ENCODE assay signal across 9 cellular contexts in the genomic region with DNA sequence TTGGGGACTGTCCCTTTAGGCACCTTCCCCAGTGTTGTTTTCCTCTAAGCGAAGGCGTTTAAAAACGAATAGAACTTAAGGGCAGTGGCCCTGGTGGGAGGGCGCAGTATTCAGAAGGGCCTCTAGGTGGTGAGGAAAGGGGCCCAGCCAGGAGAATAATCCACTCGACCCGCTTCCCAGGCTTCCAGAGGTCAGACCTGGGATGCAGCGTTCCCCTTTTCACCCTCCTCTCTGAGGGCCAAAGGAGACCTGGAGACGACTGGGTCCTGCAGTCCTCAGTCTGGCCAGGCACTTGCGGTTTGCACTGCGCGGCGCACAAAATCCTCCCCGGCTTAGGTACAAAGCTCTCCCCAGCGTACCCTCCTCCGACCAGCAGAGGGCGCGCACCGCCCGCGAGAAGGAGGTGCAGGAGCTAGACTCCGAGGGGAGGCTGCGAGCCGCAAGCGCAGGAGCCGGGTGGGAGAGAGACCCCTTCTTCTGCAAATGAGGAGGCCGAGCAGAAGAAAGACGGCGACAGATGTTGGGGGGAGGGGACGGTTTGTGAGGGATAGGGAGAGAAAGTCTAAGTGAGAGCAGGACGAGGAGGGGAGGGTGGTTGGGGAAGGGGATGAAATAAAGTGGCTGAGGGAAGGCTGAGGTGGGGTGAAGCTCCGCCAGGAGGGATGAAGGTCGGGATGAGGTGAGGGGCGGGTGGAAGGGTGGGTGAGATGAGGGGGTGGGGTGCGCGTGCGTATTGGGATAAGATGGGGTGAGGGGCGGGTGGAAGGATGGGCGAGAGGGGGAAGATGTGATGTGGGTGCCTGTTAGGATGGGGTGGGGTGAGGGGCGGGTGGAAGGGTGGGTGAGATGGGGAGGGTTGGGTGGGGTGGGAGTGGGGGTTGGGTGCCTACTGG. TPM values are rescaled to one million over a fixed set of nuclear protein-coding genes. Genes with fewer than 3 reads are reported as not detected.
DNase-seq lines count a peak whose midpoint lies in the region; ATAC-seq, FAIRE-seq and TF ChIP-seq lines count a peak whose summit lies in the region.
"Had no signal": no experiment of that assay in that cellular context is flagged by ENCODE, and none has a peak within 500 bp of the region (broad histone marks: within the 10 kb centered on the region; RNA-seq: fewer than 3 reads in every experiment).

No MANE protein-coding gene starts in this region.

- no peaks in the 10 kb centered on the region for H3K9me3 ChIP-seq in DOHH2 (ENCODE audit: control insufficient read depth, insufficient read depth, low read length)
- no peaks in the 10 kb centered on the region for H3K9me3 ChIP-seq in Karpas-422 (ENCODE audit: low read length)
- no peaks in the 10 kb centered on the region for H3K9me3 ChIP-seq in stomach

- peak overlapping the region; percentile 79 for H3K27ac Mint-ChIP-seq in activated T-helper 1 cell treated with anti-CD3 and anti-CD28 coated beads, Interleukin-12 subunit alpha, Interleukin-12 subunit beta, Interleukin-2, Interleukin-4 antibody, amounts not matched to agents 30 ng/mL and 10 ng/mL and 1 ng/mL, durations not matched to agents 14 hours and 24 hours and 36 hours
- no peak overlapping the region for H3K27ac Mint-ChIP-seq in neural crest cell (ENCODE audit: unreplicated experiment)

- no peak for FAIRE-seq in RCC 7860 (lab: Jason Lieb, UNC)

- H3K4me1 ChIP-seq in DOHH2 (ENCODE audit: control insufficient read depth, low read length) (peaks cover 22% of the 10 kb centered on the region), Karpas-422 (ENCODE audit: low read length) (peaks cover 9% of the 10 kb centered on the region), stomach (peaks cover 35 to 54% (median 46%) of the 10 kb centered on the region in 4 donors)

- H3K4me3 ChIP-seq in DOHH2 (ENCODE audit: low read length): peak overlapping the region; percentile 66
- H3K4me3 ChIP-seq in Karpas-422 (ENCODE audit: low read length): peak overlapping the region; percentile 57; the same call in 1 of the 2 replicates
- peak overlapping the region in 3 of 4 donors; percentile 19 to 47 (median 24) for H3K4me3 ChIP-seq in stomach

- H3K4me1 Mint-ChIP-seq in activated T-helper 1 cell treated with anti-CD3 and anti-CD28 coated beads, Interleukin-12 subunit alpha, Interleukin-12 subunit beta, Interleukin-2, Interleukin-4 antibody, amounts not matched to agents 30 ng/mL and 10 ng/mL and 1 ng/mL, durations not matched to agents 14 hours and 24 hours and 36 hours (ENCODE audit: low read depth): peaks cover 6% of the 10 kb centered on the region
- peaks cover 9% of the 10 kb centered on the region for H3K4me1 Mint-ChIP-seq in neural crest cell

- intact Hi-C loops in activated T-helper 1 cell treated with anti-CD3 and anti-CD28 coated beads, Interleukin-12 subunit alpha, Interleukin-12 subunit beta, Interleukin-2, Interleukin-4 antibody, amounts not matched to agents 30 ng/mL and 10 ng/mL and 1 ng/mL, durations not matched to agents 14 hours and 24 hours and 36 hours (cut with micrococcal nuclease): loop anchor here (1.0 to 10.0 kb wide), 7 partner anchors 16 to 325 kb away; a partner anchor contains a TSS
- intact Hi-C loops in stomach (cut with DNase I; ENCODE audit: low total_unique reads): no loop called here

- H4K20me1 ChIP-seq in DOHH2 (ENCODE audit: control insufficient read depth, insufficient read depth, low read depth, low read length) (no peaks in the 10 kb centered on the region), Karpas-422 (ENCODE audit: insufficient read depth, low read depth, low read length) (no peaks in the 10 kb centered on the region)

- TF ChIP-seq CTCF in DOHH2 (IDR thresholded peaks at IDR 0.05; ENCODE audit: low read depth, low read length, poor library complexity, severe bottlenecking) (peak; percentile 100), neural crest cell (conservative IDR thresholded peaks at IDR 0.05) (peak; percentile 98), stomach (IDR thresholded peaks at IDR 0.05) (peak in 5 of 7 experiments; percentile 89 to 93 (median 91))

- no peak for TF ChIP-seq POLR2A in stomach (IDR thresholded peaks at IDR 0.05)

- H3K27me3 Mint-ChIP-seq in activated T-helper 1 cell treated with anti-CD3 and anti-CD28 coated beads, Interleukin-12 subunit alpha, Interleukin-12 subunit beta, Interleukin-2, Interleukin-4 antibody, amounts not matched to agents 30 ng/mL and 10 ng/mL and 1 ng/mL, durations not matched to agents 14 hours and 24 hours and 36 hours (ENCODE audit: insufficient read depth): peaks cover 66% of the 10 kb centered on the region
- H3K27me3 Mint-ChIP-seq in neural crest cell (ENCODE audit: low read depth): peaks cover 95% of the 10 kb centered on the region

- no peaks in the 10 kb centered on the region for H3K79me2 ChIP-seq in DOHH2 (ENCODE audit: control insufficient read depth, low read length)
- no peaks in the 10 kb centered on the region for H3K79me2 ChIP-seq in Karpas-422 (ENCODE audit: low read length)

- peak; percentile 90 for ATAC-seq in GM21737 (IDR thresholded peaks at IDR 0.05; ENCODE audit: unreplicated experiment)

- no peaks in the 10 kb centered on the region for H3F3A ChIP-seq in DOHH2 (ENCODE audit: control insufficient read depth, insufficient read depth)

- H3K4me3 Mint-ChIP-seq in activated T-helper 1 cell treated with anti-CD3 and anti-CD28 coated beads, Interleukin-12 subunit alpha, Interleukin-12 subunit beta, Interleukin-2, Interleukin-4 antibody, amounts not matched to agents 30 ng/mL and 10 ng/mL and 1 ng/mL, durations not matched to agents 14 hours and 24 hours and 36 hours: no peak overlapping the region
- peak overlapping the region; percentile 78 for H3K4me3 Mint-ChIP-seq in neural crest cell

- peak overlapping the region; percentile 79; the same call in 1 of the 2 replicates for H2AFZ ChIP-seq in Karpas-422 (ENCODE audit: low read length)

- no peak overlapping the region for H3K27ac ChIP-seq in DOHH2 (ENCODE audit: low read depth, low read length)
- H3K27ac ChIP-seq in Karpas-422 (ENCODE audit: low read length): no peak overlapping the region
- no peak overlapping the region for H3K27ac ChIP-seq in stomach

- peaks cover 60% of the 10 kb centered on the region for H3K27me3 ChIP-seq in DOHH2 (ENCODE audit: control insufficient read depth, low read length)
- no peaks in the 10 kb centered on the region for H3K27me3 ChIP-seq in Karpas-422 (ENCODE audit: low read length)
- H3K27me3 ChIP-seq in stomach: peaks cover 43 to 99% (median 67%) of the 10 kb centered on the region in 3 donors

- no peaks in the 10 kb centered on the region for H3K36me3 Mint-ChIP-seq in activated T-helper 1 cell treated with anti-CD3 and anti-CD28 coated beads, Interleukin-12 subunit alpha, Interleukin-12 subunit beta, Interleukin-2, Interleukin-4 antibody, amounts not matched to agents 30 ng/mL and 10 ng/mL and 1 ng/mL, durations not matched to agents 14 hours and 24 hours and 36 hours (ENCODE audit: low read depth)
- no peaks in the 10 kb centered on the region for H3K36me3 Mint-ChIP-seq in neural crest cell (ENCODE audit: low read depth)

- H3K9ac ChIP-seq in Karpas-422 (ENCODE audit: low read length): peak overlapping the region; percentile 57

- H3K36me3 ChIP-seq in DOHH2 (ENCODE audit: control insufficient read depth, low read length): no peaks in the 10 kb centered on the region
- H3K36me3 ChIP-seq in Karpas-422 (ENCODE audit: insufficient read depth, low read length): no peaks in the 10 kb centered on the region
- H3K36me3 ChIP-seq in stomach: no peaks in the 10 kb centered on the region

- no peaks in the 10 kb centered on the region for H3K9me3 Mint-ChIP-seq in activated T-helper 1 cell treated with anti-CD3 and anti-CD28 coated beads, Interleukin-12 subunit alpha, Interleukin-12 subunit beta, Interleukin-2, Interleukin-4 antibody, amounts not matched to agents 30 ng/mL and 10 ng/mL and 1 ng/mL, durations not matched to agents 14 hours and 24 hours and 36 hours
- H3K9me3 Mint-ChIP-seq in neural crest cell: no peaks in the 10 kb centered on the region

- no peak for TF ChIP-seq EP300 in stomach (IDR thresholded peaks at IDR 0.05)

- H3K9me2 ChIP-seq in DOHH2 (replicated peaks; ENCODE audit: control insufficient read depth, low read length) (no peaks in the 10 kb centered on the region), Karpas-422 (replicated peaks; ENCODE audit: insufficient read depth, low read length) (no peaks in the 10 kb centered on the region)

- DNase-seq in Karpas-422 (peak; percentile 95), RCC 7860 (ENCODE audit: low spot score) (peak; percentile 48), fibroblast of peridontal ligament (ENCODE audit: extremely low read depth) (peak; percentile 58), neural crest cell (ENCODE audit: low read depth, low spot score) (peak; percentile 84), stomach (peak; percentile 89)
- peak; percentile 68 for DNase-seq in activated T-helper 1 cell treated with anti-CD3 and anti-CD28 coated beads, Interleukin-12 subunit alpha, Interleukin-12 subunit beta, Interleukin-2, Interleukin-4 antibody, amounts not matched to agents 30 ng/mL and 10 ng/mL and 1 ng/mL, durations not matched to agents 14 hours and 24 hours and 36 hours (ENCODE audit: low spot score)

- 1 to 2% (median 1%) methylated on average over 35 to 39 of the region's 39 CpGs for WGBS in stomach, 5 donors

- H3K4me2 ChIP-seq in DOHH2 (ENCODE audit: low read length) (peak overlapping the region; percentile 89), Karpas-422 (ENCODE audit: low read depth, low read length, poor library complexity, severe bottlenecking) (peak overlapping the region; percentile 62)

RNA-seq across cellular contexts. Expression of a gene that starts 4.9 kb away (rescaled TPM):
- total RNA-seq in Karpas-422 (2014; rRNA removed; shearing (Covaris generic); ENCODE audit: low replicate concordance): not detected in 2 replicates
- not detected in 2 replicates for total RNA-seq in activated T-helper 1 cell treated with anti-CD3 and anti-CD28 coated beads, Interleukin-12 subunit alpha, Interleukin-12 subunit beta, Interleukin-2, Interleukin-4 antibody, amounts not matched to agents 30 ng/mL and 10 ng/mL and 1 ng/mL, durations not matched to agents 14 hours and 24 hours and 36 hours
- total RNA-seq in neural crest cell (not detected in 2 replicates), stomach (1 to 10 TPM in 1 of 5 donors, not detected in 4; 1.3 TPM)
- polyA plus RNA-seq in stomach: 1 to 10 TPM in 1 of 3 donors, under 1 TPM in 2; 0.28 to 6.4 (median 0.87) TPM
- total RNA-seq: temporal lobe had no signal

RNA-seq across cellular contexts. Expression of a gene that starts 13.1 kb away (rescaled TPM):
- total RNA-seq in Karpas-422 (2014; rRNA removed; shearing (Covaris generic); ENCODE audit: low replicate concordance): not detected in 2 replicates
- total RNA-seq in activated T-helper 1 cell treated with anti-CD3 and anti-CD28 coated beads, Interleukin-12 subunit alpha, Interleukin-12 subunit beta, Interleukin-2, Interleukin-4 antibody, amounts not matched to agents 30 ng/mL and 10 ng/mL and 1 ng/mL, durations not matched to agents 14 hours and 24 hours and 36 hours: 0.36 TPM in 1 of 2 replicates, not detected in the other
- total RNA-seq in neural crest cell (not detected in 2 replicates), stomach (1 to 10 TPM in 1 of 5 donors, not detected in 4; 2.8 TPM)
- 1 to 10 TPM; 1.2 to 7.5 (median 3.7) TPM for polyA plus RNA-seq in stomach
- total RNA-seq: temporal lobe had no signal

RNA-seq across cellular contexts. Expression of a gene that starts 20.6 kb away (rescaled TPM):
- 0.61 TPM in 1 of 2 replicates, not detected in the other for total RNA-seq in Karpas-422 (2014; rRNA removed; shearing (Covaris generic); ENCODE audit: low replicate concordance)
- total RNA-seq in activated T-helper 1 cell treated with anti-CD3 and anti-CD28 coated beads, Interleukin-12 subunit alpha, Interleukin-12 subunit beta, Interleukin-2, Interleukin-4 antibody, amounts not matched to agents 30 ng/mL and 10 ng/mL and 1 ng/mL, durations not matched to agents 14 hours and 24 hours and 36 hours: not detected in 2 replicates
- total RNA-seq in neural crest cell (1.7 and 1.9 TPM in 2 replicates), stomach (under 1 TPM in 3 of 5 donors, not detected in 2; 0.37 to 0.58 (median 0.45) TPM)
- polyA plus RNA-seq in stomach: under 1 TPM; 0.20 to 0.56 (median 0.46) TPM
